In genomic region chr13:31167490-31167889, GRCh38 we compare ENCODE assay signal across 14 cellular contexts.
A peak's percentile ranks its signal among the peaks of the same experiment; 100 is the strongest.
DNase-seq lines count a peak whose midpoint lies in the region; ATAC-seq and TF ChIP-seq lines count a peak whose summit lies in the region.
"Had no signal": no experiment of that assay in that cellular context is flagged by ENCODE, and none has a peak within 500 bp of the region (broad histone marks: within the 10 kb centered on the region; RNA-seq: fewer than 3 reads in every experiment).

No MANE protein-coding gene starts in this region.

- no peak overlapping the region for H2AFZ ChIP-seq in MM.1S (ENCODE audit: low read length)

- H3K9me2 ChIP-seq in MM.1S (replicated peaks; ENCODE audit: insufficient read depth, low read length) = no peaks in the 10 kb centered on the region

- 0 out of 2 replicates have a peak, but pooled peaks cover 4% of the 10 kb centered on the region for H3K4me1 ChIP-seq in MM.1S (ENCODE audit: low read length)

- H3K9ac ChIP-seq in MM.1S (ENCODE audit: low read length) = no peak overlapping the region

- H3K79me2 ChIP-seq in MM.1S (ENCODE audit: low read length) = no peaks in the 10 kb centered on the region

- no peak overlapping the region for H3K4me3 ChIP-seq in epithelial cell of esophagus (ENCODE audit: low read length)
- no peak overlapping the region for H3K4me3 ChIP-seq in MM.1S (ENCODE audit: low read length)
- H3K4me3 ChIP-seq: lung, thyroid gland had no signal

- no peaks in the 10 kb centered on the region for H3K27me3 ChIP-seq in MM.1S (replicated peaks; ENCODE audit: insufficient read depth, low read length)
- H3K27me3 ChIP-seq: thyroid gland had no signal

- H3K9me3 ChIP-seq in MM.1S (replicated peaks; ENCODE audit: insufficient read depth, low read length) = no peaks in the 10 kb centered on the region
- H3K9me3 ChIP-seq: thyroid gland had no signal

- in situ Hi-C loops in GM13976 (cut with MboI; ENCODE audit: low sequenced_read_pairs, unreplicated experiment) = no loop called here

- DNase-seq in epithelial cell of esophagus (ENCODE audit: low read depth) (peak; percentile 7), MM.1S (no peak), AML-193 (lab: John Stamatoyannopoulos, UW) (no peak), GM13976 (ENCODE audit: low spot score) (no peak), HuH-7.5 (ENCODE audit: low spot score) (no peak)
- DNase-seq: activated CD4-positive, alpha-beta T cell treated with anti-CD3 and anti-CD28 coated beads for 4 hours; activated effector memory CD4-positive, alpha-beta T cell treated with anti-CD3 and anti-CD28 coated beads, Interleukin-2, amount 50 U/mL, for 16 hours; KBM-7; NCI-H2081 treated with DMSO at 0.1 percent for 48 hours; thyroid gland had no signal

- TF ChIP-seq CTCF in epithelial cell of esophagus (IDR thresholded peaks at IDR 0.05; ENCODE audit: insufficient read depth, low read depth, low read length, missing control alignments) (no peak), MM.1S (IDR thresholded peaks at IDR 0.05; ENCODE audit: low read length) (no peak), GM13976 (IDR thresholded peaks at IDR 0.05; ENCODE audit: borderline replicate concordance, control extremely low read depth, extremely low read depth, insufficient read depth, missing control alignments) (no peak)

- H3K27ac ChIP-seq in MM.1S (ENCODE audit: low read length) = no peak overlapping the region
- H3K27ac ChIP-seq: thyroid gland had no signal

- H3F3A ChIP-seq in MM.1S (ENCODE audit: insufficient read depth, low read length) = no peaks in the 10 kb centered on the region

- ATAC-seq in GM18858 (IDR thresholded peaks at IDR 0.05; ENCODE audit: unreplicated experiment) = peak; percentile 48
- ATAC-seq in GM21619 (IDR thresholded peaks at IDR 0.05; ENCODE audit: unreplicated experiment) = peak; percentile 65
- peak; percentile 60 for ATAC-seq in HG03139 (IDR thresholded peaks at IDR 0.05; ENCODE audit: unreplicated experiment)

- no peaks in the 10 kb centered on the region for H3K36me3 ChIP-seq in MM.1S (replicated peaks; ENCODE audit: insufficient read depth, low read length)
- H3K36me3 ChIP-seq: thyroid gland had no signal

- H3K4me2 ChIP-seq in MM.1S (ENCODE audit: low read depth, low read length) = no peak overlapping the region

- H4K20me1 ChIP-seq in MM.1S (ENCODE audit: insufficient read depth, low read length) = no peaks in the 10 kb centered on the region
